7 cellular contexts compared by ENCODE assay signal in the genomic region with DNA sequence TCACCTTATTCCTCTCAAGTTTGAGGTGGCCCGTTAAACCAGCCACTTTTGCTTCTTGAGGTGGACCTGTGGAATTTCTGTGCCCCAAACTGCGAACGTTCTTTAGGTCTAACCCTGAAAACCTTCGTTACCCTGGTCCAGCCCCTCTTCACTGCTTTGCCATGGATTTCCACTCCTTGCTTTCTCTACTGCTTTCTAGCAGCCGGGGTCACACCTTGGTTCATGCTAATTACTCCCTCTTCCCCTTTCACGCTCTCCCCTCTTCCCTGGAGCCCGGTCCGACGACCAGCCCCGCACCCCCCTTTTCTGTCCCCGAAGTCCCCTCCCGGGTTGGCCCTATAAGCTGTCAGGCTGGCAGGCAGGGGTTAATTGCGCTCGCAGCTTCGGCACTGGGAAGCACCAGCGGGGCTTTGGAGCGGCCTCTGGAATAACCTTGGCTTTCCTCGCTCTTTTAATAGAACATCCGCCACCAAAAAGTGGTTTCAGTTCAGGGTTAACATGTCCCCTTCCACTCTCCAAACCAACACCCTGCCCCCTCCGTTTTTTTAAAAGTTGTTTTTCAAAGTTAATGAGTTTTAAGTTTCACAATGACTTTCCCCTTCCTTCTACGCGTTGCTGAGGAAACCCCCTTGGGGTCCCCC. TPM values are rescaled to one million over a fixed set of nuclear protein-coding genes. Genes with fewer than 3 reads are reported as not detected.
A peak's percentile ranks its signal among the peaks of the same experiment; 100 is the strongest.
DNase-seq lines count a peak whose midpoint lies in the region; ATAC-seq and TF ChIP-seq lines count a peak whose summit lies in the region.

No MANE protein-coding gene starts in this region.

- peak; percentile 32 for ATAC-seq in GM21381 (IDR thresholded peaks at IDR 0.05; ENCODE audit: unreplicated experiment)
- ATAC-seq in left lobe of liver: peak; percentile 24
- peak; percentile 39 for ATAC-seq in stimulated activated naive CD8-positive, alpha-beta T cell treated with anti-CD3 and anti-CD28 coated beads, Interleukin-15, Interleukin-2, amounts not matched to agents 100 U/mL and 50 U/mL, for 24 hours

- TF ChIP-seq CTCF in HL-60 (IDR thresholded peaks at IDR 0.05; ENCODE audit: insufficient read depth, low read length) (no peak), OCI-LY3 (IDR thresholded peaks at IDR 0.05; ENCODE audit: low read depth, low read length) (no peak), cardiac fibroblast (IDR thresholded peaks at IDR 0.05; ENCODE audit: low read depth, low read length) (no peak)

- H3K27me3 ChIP-seq in HL-60 (ENCODE audit: insufficient read depth, poor library complexity, severe bottlenecking) (no peaks in the 10 kb centered on the region), OCI-LY3 (ENCODE audit: low read depth, low read length) (no peaks in the 10 kb centered on the region)

- H3K4me2 ChIP-seq in OCI-LY3 (ENCODE audit: low read length): peak overlapping the region; percentile 86

- peaks cover 9% of the 10 kb centered on the region; the same call in 1 of the 2 replicates for H4K20me1 ChIP-seq in OCI-LY3 (ENCODE audit: insufficient read depth, low read length)

- peaks cover 39% of the 10 kb centered on the region for H3K79me2 ChIP-seq in OCI-LY3 (ENCODE audit: low read length)

- peaks cover 20% of the 10 kb centered on the region for H3K36me3 ChIP-seq in OCI-LY3 (replicated peaks; ENCODE audit: low read depth, low read length)

- H3K4me1 ChIP-seq in OCI-LY3 (ENCODE audit: low read length): peaks cover 27% of the 10 kb centered on the region

- peak overlapping the region; percentile 99 for H3K27ac ChIP-seq in HL-60 (replicated peaks)
- H3K27ac ChIP-seq in OCI-LY3 (ENCODE audit: low read length): peak overlapping the region; percentile 85

- H2AFZ ChIP-seq in OCI-LY3 (ENCODE audit: low read depth, low read length): 0 out of 2 replicates have a peak overlapping the region, but pooled peaks have one; percentile 52

- peak overlapping the region; percentile 94 for H3K9ac ChIP-seq in OCI-LY3 (ENCODE audit: low read length)

- peak overlapping the region; percentile 98 for H3K4me3 ChIP-seq in GM08714 (ENCODE audit: low read length)
- peak overlapping the region; percentile 61 for H3K4me3 ChIP-seq in HL-60 (replicated peaks; ENCODE audit: insufficient read depth, low read length)
- peak overlapping the region; percentile 88 for H3K4me3 ChIP-seq in OCI-LY3 (ENCODE audit: low read length)
- H3K4me3 ChIP-seq in cardiac fibroblast (replicated peaks in 1 of 2; ENCODE audit: low read depth in 2 of 2, low read length in 2 of 2): peak overlapping the region; percentile 59 to 67

- H3K9me3 ChIP-seq in OCI-LY3 (ENCODE audit: insufficient read depth, low read length): no peaks in the 10 kb centered on the region

- DNase-seq in HL-60 (ENCODE audit: low read depth in 1 of 2, low spot score in 1 of 2) (peak; percentile 40 to 64), cardiac fibroblast (ENCODE audit: low read depth in 2 of 2) (no peak), left lobe of liver (ENCODE audit: low spot score) (peak; percentile 82)
- peak; percentile 58 for DNase-seq in stimulated activated naive CD8-positive, alpha-beta T cell treated with anti-CD3 and anti-CD28 coated beads, Interleukin-15, Interleukin-2, amounts not matched to agents 100 U/mL and 50 U/mL, for 24 hours

RNA-seq across cellular contexts. Expression of gene HIVEP1, which starts 1.4 kb away (rescaled TPM):
- 9.7 TPM for total RNA-seq in left lobe of liver

Comparison
In these comparisons a context has a peak if more than half of its experiments do, and no peak if none do; other contexts are left out.
1. DNase-seq: peak in HL-60 (2 of 2), left lobe of liver (single experiment) and stimulated activated naive CD8-positive, alpha-beta T cell treated with anti-CD3 and anti-CD28 coated beads, Interleukin-15, Interleukin-2, amounts not matched to agents 100 U/mL and 50 U/mL, for 24 hours (single experiment); none in cardiac fibroblast (0 of 2).
2. Peak in every context shown above with its lines, with median percentiles within 50 percentile points of each other: H3K4me3 ChIP-seq and ATAC-seq.